8 cellular contexts compared by ENCODE assay signal in genomic region chr10:72243822-72244437, GRCh38. TPM values are rescaled to one million over a fixed set of nuclear protein-coding genes. Genes with fewer than 3 reads are reported as not detected.
DNase-seq lines count a peak whose midpoint lies in the region; ATAC-seq and TF ChIP-seq lines count a peak whose summit lies in the region.

No MANE protein-coding gene starts in this region.

- H3K4me1 ChIP-seq in mesenchymal stem cell (ENCODE audit: control insufficient read depth, insufficient read depth, low read depth, low read length) (peaks cover 14% of the 10 kb centered on the region), uterus (peaks cover 16 to 18% of the 10 kb centered on the region in 2 donors)

- peak overlapping the region; percentile 94 for H4K91ac ChIP-seq in mesenchymal stem cell (ENCODE audit: low read length)

- no peak overlapping the region for H2BK5ac ChIP-seq in mesenchymal stem cell (ENCODE audit: low read depth, low read length, poor library complexity, severe bottlenecking)

- peak; percentile 83 for TF ChIP-seq CTCF in chondrocyte (IDR thresholded peaks at IDR 0.05)
- TF ChIP-seq CTCF in uterus (IDR thresholded peaks at IDR 0.05): peak; percentile 20 to 55 (median 40)

- H3K14ac ChIP-seq in mesenchymal stem cell (ENCODE audit: low read length in 2 of 2): peak overlapping the region in 1 of 2 experiments; percentile 5

- DNase-seq in EL (peak; percentile 88), NCI-H226 (peak; percentile 92), chondrocyte (ENCODE audit: low spot score) (peak; percentile 40), mesenchymal stem cell (peak; percentile 97), uterus (peak; percentile 83), ecto neural progenitor cell (ENCODE audit: low spot score) (no peak)

- H3K27ac ChIP-seq in mesenchymal stem cell (ENCODE audit: low read length, poor library complexity, severe bottlenecking): peak overlapping the region; percentile 49
- H3K27ac ChIP-seq in uterus: peak overlapping the region; percentile 80 to 99

- no peak overlapping the region for H2AFZ ChIP-seq in mesenchymal stem cell (ENCODE audit: low read depth, low read length)

- no peak overlapping the region for H3K4me3 Mint-ChIP-seq in chondrocyte (ENCODE audit: unreplicated experiment)

- peak overlapping the region; percentile 50 to 88 for H3K4ac ChIP-seq in mesenchymal stem cell (ENCODE audit: low read depth in 1 of 2, low read length in 2 of 2)

- no peaks in the 10 kb centered on the region for H3K9me3 Mint-ChIP-seq in chondrocyte (ENCODE audit: low read depth)

- no peak overlapping the region for H3K4me3 ChIP-seq in mesenchymal stem cell (ENCODE audit: insufficient read depth in 1 of 2, low read depth in 1 of 2, low read length in 2 of 2)
- H3K4me3 ChIP-seq in uterus: no peak overlapping the region

- H2BK120ac ChIP-seq in mesenchymal stem cell (ENCODE audit: low read depth, low read length): peak overlapping the region; percentile 93

- no peak for ATAC-seq in GM19035 (IDR thresholded peaks at IDR 0.05; ENCODE audit: unreplicated experiment)
- ATAC-seq in HG02759 (IDR thresholded peaks at IDR 0.05; ENCODE audit: unreplicated experiment): no peak

- H4K8ac ChIP-seq in mesenchymal stem cell (ENCODE audit: low read length): peak overlapping the region; percentile 95

- no peaks in the 10 kb centered on the region for H3K36me3 ChIP-seq in mesenchymal stem cell (ENCODE audit: control insufficient read depth in 1 of 2, insufficient read depth in 2 of 2, low read depth in 1 of 2, low read length in 2 of 2)
- H3K36me3 ChIP-seq in uterus: no peaks in the 10 kb centered on the region

- H3K4me1 Mint-ChIP-seq in chondrocyte (ENCODE audit: low read depth): peaks cover 74% of the 10 kb centered on the region

- no peak overlapping the region for H3K4me2 ChIP-seq in mesenchymal stem cell (ENCODE audit: low read length, poor library complexity, severe bottlenecking)

- H3K18ac ChIP-seq in mesenchymal stem cell (ENCODE audit: low read depth in 1 of 2, low read length in 2 of 2): peak overlapping the region; percentile 87 to 95

- H3K27me3 ChIP-seq in mesenchymal stem cell (ENCODE audit: control insufficient read depth in 1 of 2, insufficient read depth in 1 of 2, low read length in 2 of 2) (no peaks in the 10 kb centered on the region), uterus (no peaks in the 10 kb centered on the region)

- H3K36me3 Mint-ChIP-seq in chondrocyte (ENCODE audit: low read depth): no peaks in the 10 kb centered on the region

- H2AK5ac ChIP-seq in mesenchymal stem cell (ENCODE audit: low read length, severe bottlenecking): peak overlapping the region; percentile 8

- peak overlapping the region; percentile 97 for H3K27ac Mint-ChIP-seq in chondrocyte (ENCODE audit: unreplicated experiment)

- no peaks in the 10 kb centered on the region for H3K9me3 ChIP-seq in mesenchymal stem cell (ENCODE audit: control insufficient read depth, low read length)
- no peaks in the 10 kb centered on the region for H3K9me3 ChIP-seq in uterus

- H2BK12ac ChIP-seq in mesenchymal stem cell (ENCODE audit: low read length in 2 of 2): peak overlapping the region; percentile 60 to 99

- no peak overlapping the region for H2BK15ac ChIP-seq in mesenchymal stem cell (ENCODE audit: low read depth, poor library complexity, severe bottlenecking)

- H3K23ac ChIP-seq in mesenchymal stem cell (ENCODE audit: low read length in 2 of 2): no peak overlapping the region

- no peaks in the 10 kb centered on the region for H3K79me1 ChIP-seq in mesenchymal stem cell (replicated peaks; ENCODE audit: low read length, poor library complexity, severe bottlenecking)

- intact Hi-C loops in uterus (cut with DNase I; ENCODE audit: low total_unique reads): no loop called here

- H3K27me3 Mint-ChIP-seq in chondrocyte (ENCODE audit: low read depth): no peaks in the 10 kb centered on the region

- peak overlapping the region; percentile 32 for H3K9ac ChIP-seq in mesenchymal stem cell (ENCODE audit: low read length)

- 36% methylated on average over 11 of the region's 11 CpGs for WGBS in mesenchymal stem cell

- TF ChIP-seq POLR2A in uterus (IDR thresholded peaks at IDR 0.05): no peak

RNA-seq across cellular contexts. Expression of gene ASCC1, which starts 27.9 kb away (rescaled TPM):
- 31.6 to 36.8 TPM (median 35.4 TPM) in 3 replicates for total RNA-seq in chondrocyte
- 36.0 TPM for polyA plus RNA-seq in mesenchymal stem cell (2013, experiment 1 of 2)
- 36.1 TPM for polyA plus RNA-seq in mesenchymal stem cell (2013, experiment 2 of 2)
- 100 to 1,000 TPM in 1 of 4 donors, 10 to 100 TPM in 3; 17.9 to 156 (median 38.4) TPM for total RNA-seq in uterus

RNA-seq across cellular contexts. Expression of gene ANAPC16, which starts 28.1 kb away (rescaled TPM):
- total RNA-seq in chondrocyte (48.5 to 54.4 TPM (median 52.9 TPM) in 3 replicates), uterus (100 to 1,000 TPM in 2 of 4 donors, 10 to 100 TPM in 2; 83.8 to 144 (median 101) TPM)
- 63.6 TPM for polyA plus RNA-seq in mesenchymal stem cell (2013, experiment 1 of 2)
- polyA plus RNA-seq in mesenchymal stem cell (2013, experiment 2 of 2): 65.1 TPM

RNA-seq across cellular contexts. Expression of gene DDIT4, which starts 29.8 kb away (rescaled TPM):
- total RNA-seq in chondrocyte: 68.5 to 241 TPM (median 227 TPM) in 3 replicates
- 109 TPM for polyA plus RNA-seq in mesenchymal stem cell (2013, experiment 1 of 2)
- 107 TPM for polyA plus RNA-seq in mesenchymal stem cell (2013, experiment 2 of 2)
- 100 to 1,000 TPM; 118 to 210 (median 145) TPM for total RNA-seq in uterus
